ENCODE assay signal across 23 cellular contexts in the genomic region with DNA sequence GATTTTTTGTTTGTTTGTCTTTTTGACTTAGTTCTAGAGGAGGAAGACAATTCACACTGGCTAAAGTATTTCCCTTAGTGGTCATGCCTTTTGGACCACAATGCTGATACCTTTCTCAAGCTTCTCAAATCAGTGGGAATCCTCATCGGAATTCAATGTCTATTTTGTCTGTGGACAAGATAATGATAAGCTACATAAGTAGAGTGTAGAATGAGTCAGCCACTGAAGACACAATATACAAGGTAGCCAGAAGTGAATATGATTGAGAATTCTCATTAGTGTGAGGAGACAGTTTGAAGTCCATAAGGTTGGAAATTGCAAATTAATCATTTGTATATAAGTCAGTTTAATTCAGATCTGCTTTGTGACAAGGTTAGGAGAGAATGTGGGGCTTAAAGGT. TPM values are rescaled to one million over a fixed set of nuclear protein-coding genes. Genes with fewer than 3 reads are reported as not detected.
DNase-seq lines count a peak whose midpoint lies in the region; ATAC-seq and TF ChIP-seq lines count a peak whose summit lies in the region.
"Had no signal": no experiment of that assay in that cellular context is flagged by ENCODE, and none has a peak within 500 bp of the region (broad histone marks: within the 10 kb centered on the region; RNA-seq: fewer than 3 reads in every experiment).

No MANE protein-coding gene starts in this region.

- DNase-seq in NCI-H446 treated with DMSO at 0.1 percent for 48 hours (lab: John Stamatoyannopoulos, UW) (peak; percentile 30), psoas muscle (no peak)
- DNase-seq: BE2C; CD8-positive, alpha-beta T cell; DMS79; KG1; MG63; NCI-H1092 treated with DMSO at 0.1 percent for 48 hours; NCI-H2081 treated with DMSO at 0.1 percent for 48 hours; NCI-H526; NK-92 treated with Interleukin-12 subunit alpha and Interleukin-12 subunit beta, amount 100 ng/mL, for 24 hours; OCI-M1; RPMI8226; SIG-M5 had no signal

- H3K27me3 ChIP-seq in BLaER1 (peaks cover 58% of the 10 kb centered on the region), psoas muscle (ENCODE audit: insufficient read depth in 3 of 3, low read length in 2 of 3) (no peaks in the 10 kb centered on the region)

- H4K20me1 ChIP-seq in BLaER1, result peaks cover 8% of the 10 kb centered on the region; the same call in 1 of the 2 replicates

- intact Hi-C loops in psoas muscle (cut with DNase I), result loop anchor here in 1 of 2 donors (5.0 kb wide), 1 partner anchor 34 kb away; no protein-coding TSS in a partner anchor

- no peak for TF ChIP-seq POLR2A in GM18505 (IDR thresholded peaks at IDR 0.05; ENCODE audit: borderline replicate concordance, extremely low read depth, insufficient read depth, insufficient read length)

- H3K36me3 ChIP-seq in BLaER1, result no peaks in the 10 kb centered on the region; the same call in 1 of the 2 replicates
- H3K36me3 ChIP-seq in psoas muscle (ENCODE audit: insufficient read depth in 1 of 2, low read depth in 1 of 2), result peaks cover 0 to 9% of the 10 kb centered on the region in 2 donors
- H3K36me3 ChIP-seq: BE2C, MG63 had no signal

- H3K27ac ChIP-seq in BLaER1 (peak overlapping the region; percentile 90), cingulate gyrus (ENCODE audit: low read depth, low read length) (peak overlapping the region; percentile 23), psoas muscle (peak overlapping the region; percentile 90)
- H3K27ac ChIP-seq: 22Rv1 had no signal

- 41 to 43% (median 42%) methylated on average over 1 of the region's 1 CpG for WGBS in psoas muscle, 3 donors

- H3K4me2 ChIP-seq in BLaER1, result peak overlapping the region; percentile 73
- H3K4me2 ChIP-seq: GM23338 had no signal

- H3K9me3 ChIP-seq in BLaER1, result no peaks in the 10 kb centered on the region
- no peaks in the 10 kb centered on the region for H3K9me3 ChIP-seq in psoas muscle
- H3K9me3 ChIP-seq: BE2C, MG63 had no signal

- peak overlapping the region; percentile 94 for H3K9ac ChIP-seq in BLaER1

- no peak for TF ChIP-seq CTCF in psoas muscle (IDR thresholded peaks at IDR 0.05)

- no peak for ATAC-seq in psoas muscle
- no peak for ATAC-seq in GM19452 (IDR thresholded peaks at IDR 0.05; ENCODE audit: unreplicated experiment)
- no peak for ATAC-seq in GM18520 (IDR thresholded peaks at IDR 0.05; ENCODE audit: unreplicated experiment)
- no peak for ATAC-seq in GM18505 (IDR thresholded peaks at IDR 0.05; ENCODE audit: unreplicated experiment)
- no peak for ATAC-seq in GM21390 (IDR thresholded peaks at IDR 0.05; ENCODE audit: unreplicated experiment)
- ATAC-seq: CD8-positive, alpha-beta T cell; GM23338; HCT116 had no signal

- H3K4me1 ChIP-seq in BLaER1, result peaks cover 29% of the 10 kb centered on the region
- peaks cover 5% of the 10 kb centered on the region for H3K4me1 ChIP-seq in psoas muscle
- H3K4me1 ChIP-seq: BE2C had no signal

- H3K4me3 ChIP-seq in BLaER1, result peak overlapping the region; percentile 80
- H3K4me3 ChIP-seq in psoas muscle, result peak overlapping the region; percentile 80
- H3K4me3 ChIP-seq: GM23338, MG63 had no signal

RNA-seq across cellular contexts. Expression of a gene that starts 4.1 kb away (rescaled TPM):
- 100 to 1,000 TPM in 3 of 4 donors, 10 to 100 TPM in 1; 99.6 to 336 (median 123) TPM for total RNA-seq in psoas muscle
- 100 to 1,000 TPM in 1 of 3 donors, 10 to 100 TPM in 2; 86.4 to 101 (median 99.9) TPM for polyA plus RNA-seq in psoas muscle
- total RNA-seq: CD8-positive, alpha-beta T cell; GM23338 had no signal
- polyA plus RNA-seq: GM23338 had no signal

Comparison
In these comparisons a context has a peak if more than half of its experiments do, and no peak if none do; other contexts are left out.
1. H3K27ac ChIP-seq: peak in every context shown above with its lines; median percentile 90 in BLaER1; 90 in psoas muscle; 23 in cingulate gyrus.